8 cellular contexts compared by ENCODE assay signal in genomic region chr4:153468587-153468986, GRCh38. TPM values are rescaled to one million over a fixed set of nuclear protein-coding genes. Genes with fewer than 3 reads are reported as not detected.
A peak's percentile ranks its signal among the peaks of the same experiment; 100 is the strongest.
DNase-seq lines count a peak whose midpoint lies in the region; ATAC-seq and TF ChIP-seq lines count a peak whose summit lies in the region.

No MANE protein-coding gene starts in this region.

- peak; percentile 42 for DNase-seq in activated naive CD4-positive, alpha-beta T cell treated with anti-CD3 and anti-CD28 coated beads, Interleukin-2, amount 10 ng/mL, durations not matched to agents 7 days and 5 days
- DNase-seq in sigmoid colon, result no peak
- no peak for DNase-seq in testis
- no peak for DNase-seq in NCI-H446 (lab: John Stamatoyannopoulos, UW)
- DNase-seq in endothelial cell (ENCODE audit: low spot score), result no peak

- H3K27ac ChIP-seq in sigmoid colon (peak overlapping the region in 2 of 4 donors; percentile 36 to 89), testis (no peak overlapping the region)

- TF ChIP-seq EP300 in sigmoid colon (IDR thresholded peaks at IDR 0.05), result no peak

- H3K4me3 ChIP-seq in sigmoid colon (peak overlapping the region in 3 of 4 donors; percentile 10 to 98 (median 80)), testis (no peak overlapping the region)

- H3K9me3 ChIP-seq in sigmoid colon (no peaks in the 10 kb centered on the region), testis (no peaks in the 10 kb centered on the region)

- TF ChIP-seq CTCF in sigmoid colon (IDR thresholded peaks at IDR 0.05) (no peak), testis (IDR thresholded peaks at IDR 0.05) (no peak), endothelial cell (IDR thresholded peaks at IDR 0.05; ENCODE audit: unreplicated experiment) (no peak)

- no peaks in the 10 kb centered on the region for H3K36me3 ChIP-seq in sigmoid colon
- no peaks in the 10 kb centered on the region for H3K36me3 ChIP-seq in testis (ENCODE audit: low read depth, missing control alignments)

- ATAC-seq in GM19025 (IDR thresholded peaks at IDR 0.05; ENCODE audit: low read depth, unreplicated experiment), result peak; percentile 15
- ATAC-seq in HG03097 (IDR thresholded peaks at IDR 0.05; ENCODE audit: low FRiP score, unreplicated experiment), result peak; percentile 25
- no peak for ATAC-seq in HG02759 (IDR thresholded peaks at IDR 0.05; ENCODE audit: unreplicated experiment)

- peaks cover 51% of the 10 kb centered on the region for H3K36me3 Mint-ChIP-seq in activated naive CD4-positive, alpha-beta T cell treated with anti-CD3 and anti-CD28 coated beads, Interleukin-2, amount 10 ng/mL, durations not matched to agents 7 days and 5 days
- peaks cover 14% of the 10 kb centered on the region for H3K36me3 Mint-ChIP-seq in endothelial cell (ENCODE audit: low read depth, unreplicated experiment)

- H3K4me3 Mint-ChIP-seq in activated naive CD4-positive, alpha-beta T cell treated with anti-CD3 and anti-CD28 coated beads, Interleukin-2, amount 10 ng/mL, durations not matched to agents 7 days and 5 days, result peak overlapping the region; percentile 96
- H3K4me3 Mint-ChIP-seq in endothelial cell (ENCODE audit: unreplicated experiment), result no peak overlapping the region

- H3K4me1 ChIP-seq in sigmoid colon (peaks cover 0 to 66% (median 44%) of the 10 kb centered on the region in 4 donors), testis (peaks cover 4% of the 10 kb centered on the region)

- 34 to 71% methylated on average over 1 of the region's 1 CpG for WGBS in sigmoid colon, 2 donors
- 63 to 76% methylated on average over 1 of the region's 1 CpG for WGBS in testis, 2 donors

- H3K27me3 Mint-ChIP-seq in activated naive CD4-positive, alpha-beta T cell treated with anti-CD3 and anti-CD28 coated beads, Interleukin-2, amount 10 ng/mL, durations not matched to agents 7 days and 5 days, result peaks cover 4% of the 10 kb centered on the region
- peaks cover 14% of the 10 kb centered on the region for H3K27me3 Mint-ChIP-seq in endothelial cell (ENCODE audit: unreplicated experiment)

- H3K27me3 ChIP-seq in sigmoid colon (no peaks in the 10 kb centered on the region), testis (no peaks in the 10 kb centered on the region)

- peaks cover 67% of the 10 kb centered on the region for H3K4me1 Mint-ChIP-seq in activated naive CD4-positive, alpha-beta T cell treated with anti-CD3 and anti-CD28 coated beads, Interleukin-2, amount 10 ng/mL, durations not matched to agents 7 days and 5 days
- peaks cover 38% of the 10 kb centered on the region for H3K4me1 Mint-ChIP-seq in endothelial cell (ENCODE audit: unreplicated experiment)

- H3K27ac Mint-ChIP-seq in activated naive CD4-positive, alpha-beta T cell treated with anti-CD3 and anti-CD28 coated beads, Interleukin-2, amount 10 ng/mL, durations not matched to agents 7 days and 5 days, result peak overlapping the region; percentile 95
- H3K27ac Mint-ChIP-seq in endothelial cell (ENCODE audit: unreplicated experiment), result no peak overlapping the region

- CTCF ChIA-PET in activated naive CD4-positive, alpha-beta T cell treated with anti-CD3 and anti-CD28 coated beads, Interleukin-2, amount 10 ng/mL, durations not matched to agents 7 days and 5 days (lab: Charles Lee), result interaction anchor here (0.7 to 3.5 kb wide), 19 partner anchors 9 to 124 kb away, joined by 3 to 28 read pairs (median 4); partner anchors contain the start of gene MND1

- TF ChIP-seq POLR2A in sigmoid colon (IDR thresholded peaks at IDR 0.05), result no peak
- no peak for TF ChIP-seq POLR2A in testis (IDR thresholded peaks at IDR 0.05)

- intact Hi-C loops in sigmoid colon (cut with DNase I), result loop anchor here (5.0 to 10.0 kb wide), 3 partner anchors 36 to 344 kb away; no protein-coding TSS in a partner anchor
- intact Hi-C loops in testis (cut with DNase I; ENCODE audit: low total_unique reads), result no loop called here

- no peaks in the 10 kb centered on the region for H3K9me3 Mint-ChIP-seq in activated naive CD4-positive, alpha-beta T cell treated with anti-CD3 and anti-CD28 coated beads, Interleukin-2, amount 10 ng/mL, durations not matched to agents 7 days and 5 days
- H3K9me3 Mint-ChIP-seq in endothelial cell (ENCODE audit: unreplicated experiment), result no peaks in the 10 kb centered on the region

RNA-seq across cellular contexts. Expression of gene TMEM131L, which starts 2.4 kb away (rescaled TPM):
- 10 to 100 TPM in 3 of 4 donors, 1 to 10 TPM in 1; 8.2 to 27.2 (median 15.6) TPM for total RNA-seq in sigmoid colon
- polyA plus RNA-seq in sigmoid colon, result 10 to 100 TPM in 1 of 3 donors, under 1 TPM in 2; 0.60 to 15.2 (median 0.69) TPM
- 10 to 100 TPM; 12.6 to 15.0 TPM for total RNA-seq in testis
- polyA plus RNA-seq in testis (ENCODE audit: insufficient read depth, low read depth, low replicate concordance), result 9.1 TPM
- 29.8 TPM for total RNA-seq in endothelial cell (ENCODE audit: unreplicated experiment)

Comparison
In these comparisons a context has a peak if more than half of its experiments do, and no peak if none do; other contexts are left out.
1. H3K4me3 ChIP-seq: peak in sigmoid colon (3 of 4); none in testis (0 of 2).